Comparison of ENCODE assay signal across 24 cellular contexts in the genomic region with DNA sequence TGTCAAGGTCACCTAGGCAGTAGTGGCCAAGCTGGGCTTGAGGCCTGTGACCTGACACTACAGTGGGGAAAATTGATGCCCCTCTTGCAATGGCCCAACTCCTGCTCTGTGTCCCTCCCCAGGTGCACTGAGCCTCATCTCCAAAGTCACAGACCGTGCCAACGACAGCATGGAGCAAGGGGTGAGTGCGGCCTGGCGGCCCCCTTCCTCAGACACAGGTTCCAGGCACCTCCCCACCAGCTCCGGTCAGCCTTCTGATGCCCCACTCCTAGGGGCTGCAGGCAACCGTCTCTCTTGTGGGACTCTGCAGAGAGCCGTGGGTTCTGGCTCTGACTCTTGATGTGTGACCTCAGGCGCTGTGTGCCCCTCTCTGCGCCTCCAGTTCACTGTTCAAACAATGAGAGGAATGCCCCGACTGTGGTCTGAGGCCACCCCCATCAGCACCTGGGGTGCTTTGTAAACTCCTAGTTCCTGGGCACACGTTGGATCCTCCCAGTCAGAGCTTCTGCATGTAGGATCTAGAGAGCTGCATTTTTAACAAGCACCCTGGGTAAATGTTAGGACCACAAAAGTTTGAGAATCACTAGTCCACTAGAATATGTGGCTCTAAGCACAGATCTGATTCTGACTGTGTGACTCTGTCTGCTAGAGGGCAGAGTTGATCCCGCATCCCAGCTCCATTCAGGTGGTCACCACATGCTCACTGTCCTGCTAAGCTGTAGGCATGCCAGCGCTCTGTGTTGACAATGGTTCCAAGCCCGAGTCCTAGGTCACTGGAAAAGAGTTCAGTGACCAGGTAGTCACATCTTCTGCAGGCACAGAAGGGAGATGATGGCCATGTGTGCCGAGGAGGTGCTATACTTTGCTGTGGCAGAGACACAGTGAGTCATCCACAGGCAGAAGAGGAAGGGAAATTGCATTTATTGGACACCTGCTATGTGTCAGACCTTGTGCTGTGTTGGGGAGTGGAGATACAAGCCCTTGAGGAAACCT. TPM values are rescaled to one million over a fixed set of nuclear protein-coding genes. Genes with fewer than 3 reads are reported as not detected.
DNase-seq lines count a peak whose midpoint lies in the region; ATAC-seq lines count a peak whose summit lies in the region.
"Had no signal": no experiment of that assay in that cellular context is flagged by ENCODE, and none has a peak within 500 bp of the region (broad histone marks: within the 10 kb centered on the region; RNA-seq: fewer than 3 reads in every experiment).

No MANE protein-coding gene starts in this region.

- H3K36me3 Mint-ChIP-seq in stimulated activated effector memory CD8-positive, alpha-beta T cell treated with anti-CD3 and anti-CD28 coated beads, Interleukin-12 subunit alpha, Interleukin-12 subunit beta, amount 100 ng/mL, for 72 hours: no peaks in the 10 kb centered on the region
- no peaks in the 10 kb centered on the region for H3K36me3 Mint-ChIP-seq in activated naive CD8-positive, alpha-beta T cell treated with anti-CD3 and anti-CD28 coated beads for 36 hours

- no peaks in the 10 kb centered on the region for H3K9me3 Mint-ChIP-seq in stimulated activated effector memory CD8-positive, alpha-beta T cell treated with anti-CD3 and anti-CD28 coated beads, Interleukin-12 subunit alpha, Interleukin-12 subunit beta, amount 100 ng/mL, for 72 hours
- peaks cover 10% of the 10 kb centered on the region for H3K9me3 Mint-ChIP-seq in activated naive CD8-positive, alpha-beta T cell treated with anti-CD3 and anti-CD28 coated beads for 36 hours

- DNase-seq in NOMO-1 treated with DMSO at 0.1 percent for 48 hours (lab: John Stamatoyannopoulos, UW; ENCODE audit: unreplicated experiment) (peak; percentile 12), NOMO-1 (lab: John Stamatoyannopoulos, UW; ENCODE audit: unreplicated experiment in 2 of 2) (no peak), RPMI7951 (ENCODE audit: low read depth) (peak; percentile 59), iPS-NIHi11 (ENCODE audit: low spot score) (peak; percentile 32)
- no peak for DNase-seq in stimulated activated effector memory CD8-positive, alpha-beta T cell treated with anti-CD3 and anti-CD28 coated beads, Interleukin-12 subunit alpha, Interleukin-12 subunit beta, amount 100 ng/mL, for 72 hours (ENCODE audit: low spot score in 2 of 2)
- no peak for DNase-seq in activated effector memory CD4-positive, alpha-beta T cell treated with Interleukin-2 at 50 U/mL for 16 hours
- no peak for DNase-seq in activated naive CD8-positive, alpha-beta T cell treated with anti-CD3 and anti-CD28 coated beads for 36 hours
- DNase-seq: 8988T; activated naive CD4-positive, alpha-beta T cell treated with anti-CD3 and anti-CD28 coated beads for 36 hours; activated T-cell treated with anti-CD3 and anti-CD28 coated beads, Interleukin-2, amount 50 U/mL, for 24 hours; AML-193; amygdala; CD4-positive, alpha-beta memory T cell; effector memory CD8-positive, alpha-beta T cell; NCI-H1694; NCI-H526 treated with DMSO at 0.1 percent for 48 hours; OCI-M1; SHP77 treated with DMSO at 0.1 percent for 48 hours; stimulated activated CD4-positive, alpha-beta T cell treated with anti-CD3 and anti-CD28 coated beads, Interleukin-15, amount 100 ng/mL, for 24 hours; T-cell; trophoblast cell had no signal

- no peaks in the 10 kb centered on the region for H3K4me1 Mint-ChIP-seq in stimulated activated effector memory CD8-positive, alpha-beta T cell treated with anti-CD3 and anti-CD28 coated beads, Interleukin-12 subunit alpha, Interleukin-12 subunit beta, amount 100 ng/mL, for 72 hours
- no peaks in the 10 kb centered on the region for H3K4me1 Mint-ChIP-seq in activated naive CD8-positive, alpha-beta T cell treated with anti-CD3 and anti-CD28 coated beads for 36 hours
- H3K4me1 Mint-ChIP-seq: IgD-negative memory B cell had no signal

- no peak overlapping the region for H3K4me3 Mint-ChIP-seq in stimulated activated effector memory CD8-positive, alpha-beta T cell treated with anti-CD3 and anti-CD28 coated beads, Interleukin-12 subunit alpha, Interleukin-12 subunit beta, amount 100 ng/mL, for 72 hours
- H3K4me3 Mint-ChIP-seq in activated naive CD8-positive, alpha-beta T cell treated with anti-CD3 and anti-CD28 coated beads for 36 hours: no peak overlapping the region
- H3K4me3 Mint-ChIP-seq: activated naive CD4-positive, alpha-beta T cell treated with anti-CD3 and anti-CD28 coated beads for 36 hours; activated T-cell treated with anti-CD3 and anti-CD28 coated beads, Interleukin-2, amount 50 U/mL, for 24 hours; CD4-positive, alpha-beta memory T cell; effector memory CD8-positive, alpha-beta T cell; IgD-negative memory B cell; natural killer cell treated with Interleukin-12 subunit alpha and Interleukin-12 subunit beta and Interleukin-15 and Interleukin-18, amount 100 ng/mL, for 72 hours; T-cell had no signal

- no peaks in the 10 kb centered on the region for H3K27me3 Mint-ChIP-seq in activated naive CD8-positive, alpha-beta T cell treated with anti-CD3 and anti-CD28 coated beads for 36 hours

- peak; percentile 27 for ATAC-seq in stimulated activated effector memory CD8-positive, alpha-beta T cell treated with anti-CD3 and anti-CD28 coated beads, Interleukin-12 subunit alpha, Interleukin-12 subunit beta, amount 100 ng/mL, for 72 hours
- ATAC-seq in HG03442 (IDR thresholded peaks at IDR 0.05; ENCODE audit: unreplicated experiment): no peak
- ATAC-seq: effector memory CD8-positive, alpha-beta T cell; T-cell had no signal

- no peak overlapping the region for H3K27ac Mint-ChIP-seq in stimulated activated effector memory CD8-positive, alpha-beta T cell treated with anti-CD3 and anti-CD28 coated beads, Interleukin-12 subunit alpha, Interleukin-12 subunit beta, amount 100 ng/mL, for 72 hours
- H3K27ac Mint-ChIP-seq in activated naive CD8-positive, alpha-beta T cell treated with anti-CD3 and anti-CD28 coated beads for 36 hours: no peak overlapping the region
- H3K27ac Mint-ChIP-seq: activated naive CD4-positive, alpha-beta T cell treated with anti-CD3 and anti-CD28 coated beads for 36 hours; activated T-cell treated with anti-CD3 and anti-CD28 coated beads, Interleukin-2, amount 50 U/mL, for 24 hours; CD4-positive, alpha-beta memory T cell; effector memory CD8-positive, alpha-beta T cell; IgD-negative memory B cell; natural killer cell treated with Interleukin-12 subunit alpha and Interleukin-12 subunit beta and Interleukin-15 and Interleukin-18, amount 100 ng/mL, for 72 hours; T-cell had no signal

RNA-seq across cellular contexts. Expression of gene NR2C2, which starts 46.2 kb away (rescaled TPM):
- 23.7 and 30.4 TPM in 2 replicates for total RNA-seq in RPMI7951 (2014; rRNA removed; shearing (Covaris generic))
- 10 to 100 TPM; 39.1 to 43.1 TPM for total RNA-seq in activated naive CD8-positive, alpha-beta T cell treated with anti-CD3 and anti-CD28 coated beads for 36 hours

Comparison
In these comparisons a context has a peak if more than half of its experiments do, and no peak if none do; other contexts are left out.
1. DNase-seq: peak in NOMO-1 treated with DMSO at 0.1 percent for 48 hours (single experiment), RPMI7951 (single experiment) and iPS-NIHi11 (single experiment); none in NOMO-1 (0 of 2), stimulated activated effector memory CD8-positive, alpha-beta T cell treated with anti-CD3 and anti-CD28 coated beads, Interleukin-12 subunit alpha, Interleukin-12 subunit beta, amount 100 ng/mL, for 72 hours (0 of 2), activated effector memory CD4-positive, alpha-beta T cell treated with Interleukin-2 at 50 U/mL for 16 hours (single experiment) and activated naive CD8-positive, alpha-beta T cell treated with anti-CD3 and anti-CD28 coated beads for 36 hours (single experiment).